ENCODE assay signal across 12 cellular contexts in the genomic region with DNA sequence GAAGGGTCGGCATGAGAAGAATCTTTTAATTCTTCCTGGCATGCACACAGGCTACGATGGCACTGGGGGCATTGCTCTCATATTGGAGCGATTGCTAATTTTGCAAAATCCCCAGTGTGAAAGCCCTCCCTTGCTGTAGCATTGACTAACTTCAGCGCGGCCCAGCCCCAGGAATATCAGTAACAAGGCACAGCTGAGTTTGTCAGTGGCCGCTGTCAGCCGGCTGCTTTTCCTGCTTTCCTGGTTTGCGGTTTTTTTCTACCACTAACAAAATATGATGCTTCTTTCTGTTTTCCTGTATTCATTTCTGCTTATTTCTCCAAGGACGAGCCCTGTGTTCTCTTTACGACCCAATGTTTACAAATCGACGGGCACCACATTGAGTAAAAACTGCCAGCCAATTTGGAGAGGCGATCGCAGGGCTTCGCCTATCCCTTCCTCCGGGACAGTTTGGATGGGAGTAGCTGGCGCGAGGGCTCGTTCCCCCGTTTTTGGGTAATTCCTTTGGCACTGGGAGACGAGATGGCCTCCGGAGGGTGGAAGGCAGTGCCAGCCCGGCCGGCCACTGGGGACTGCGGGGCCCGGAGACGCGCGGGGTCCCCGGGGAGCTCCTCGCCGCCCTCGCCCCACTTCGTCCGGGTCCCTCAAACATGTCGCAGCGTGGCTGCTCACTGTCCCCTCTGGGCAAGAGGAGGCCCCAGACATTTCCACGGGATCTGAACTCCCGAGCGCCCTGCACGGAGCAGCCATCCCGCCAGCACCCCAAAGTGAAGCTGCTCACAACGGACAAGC. TPM values are rescaled to one million over a fixed set of nuclear protein-coding genes. Genes with fewer than 3 reads are reported as not detected.
DNase-seq lines count a peak whose midpoint lies in the region; ATAC-seq and TF ChIP-seq lines count a peak whose summit lies in the region.
"Had no signal": no experiment of that assay in that cellular context is flagged by ENCODE, and none has a peak within 500 bp of the region (broad histone marks: within the 10 kb centered on the region; RNA-seq: fewer than 3 reads in every experiment).

No MANE protein-coding gene starts in this region.

- no peaks in the 10 kb centered on the region for H3K9me3 Mint-ChIP-seq in activated T-cell treated with anti-CD3 and anti-CD28 coated beads, Interleukin-2, amount 50 U/mL, for 24 hours
- H3K9me3 Mint-ChIP-seq in stimulated activated naive B cell treated with anti-CD40 and anti-IgM and Interleukin-4, amounts not matched to agents 10 μg/mL and 1 μg/mL and 100 μg/mL, for 72 hours: no peaks in the 10 kb centered on the region

- H3K9me3 ChIP-seq in Panc1 (ENCODE audit: control insufficient read depth, insufficient read depth, low read depth, low read length) (no peaks in the 10 kb centered on the region), iPS-18c (ENCODE audit: control insufficient read depth, insufficient read depth, low read length) (no peaks in the 10 kb centered on the region), PC-3 (ENCODE audit: low read length) (no peaks in the 10 kb centered on the region)
- H3K9me3 ChIP-seq: body of pancreas, SJCRH30 had no signal

- no peaks in the 10 kb centered on the region for H3K79me2 ChIP-seq in PC-3 (ENCODE audit: low read length)

- ATAC-seq in Panc1: 0 out of 2 replicates have a peak, but pooled peaks have one; percentile 15
- no peak for ATAC-seq in stimulated activated naive B cell treated with anti-CD40 and anti-IgM and Interleukin-4, amounts not matched to agents 10 μg/mL and 1 μg/mL and 100 μg/mL, for 72 hours (replicated peaks)
- ATAC-seq in PC-3: no peak
- ATAC-seq: activated CD8-positive, alpha-beta T cell treated with anti-CD3 and anti-CD28 coated beads, Interleukin-2, amount 10 ng/mL, durations not matched to agents 7 days and 5 days had no signal

- H3K4me3 ChIP-seq in Panc1 (ENCODE audit: low read depth in 2 of 2, low read length in 2 of 2) (peak overlapping the region; percentile 32 to 37), iPS-18c (ENCODE audit: insufficient read depth, low read depth, low read length) (peak overlapping the region; percentile 52), PC-3 (ENCODE audit: low read length) (no peak overlapping the region)
- H3K4me3 ChIP-seq: body of pancreas, SJCRH30 had no signal

- H3K27me3 ChIP-seq in Panc1 (ENCODE audit: control insufficient read depth, insufficient read depth, low read length) (peaks cover 7% of the 10 kb centered on the region), PC-3 (ENCODE audit: low read length) (peaks cover 49% of the 10 kb centered on the region)
- H3K27me3 ChIP-seq: SJCRH30 had no signal

- no peaks in the 10 kb centered on the region for H3K4me1 ChIP-seq in Panc1 (ENCODE audit: control insufficient read depth, insufficient read depth, low read length)
- no peaks in the 10 kb centered on the region for H3K4me1 ChIP-seq in PC-3 (ENCODE audit: insufficient read depth, low read length)
- H3K4me1 ChIP-seq: SJCRH30 had no signal

- no peak for DNase-seq in activated T-cell treated with anti-CD3 and anti-CD28 coated beads, Interleukin-2, amount 50 U/mL, for 24 hours
- DNase-seq in activated T-cell treated with anti-CD3 and anti-CD28 coated beads, Interleukin-2, amount 50 U/mL, for 48 hours: no peak
- DNase-seq in Panc1 (ENCODE audit: low read depth, low spot score): no peak
- DNase-seq in stimulated activated naive B cell treated with anti-CD40 and anti-IgM and Interleukin-4, amounts not matched to agents 10 μg/mL and 1 μg/mL and 100 μg/mL, for 72 hours: no peak
- DNase-seq in PC-3: no peak
- no peak for DNase-seq in NCI-H1436 (lab: John Stamatoyannopoulos, UW)
- DNase-seq in stimulated activated naive CD4-positive, alpha-beta T cell (lab: John Stamatoyannopoulos, UW): no peak
- DNase-seq: activated CD8-positive, alpha-beta T cell treated with anti-CD3 and anti-CD28 coated beads, Interleukin-2, amount 10 ng/mL, durations not matched to agents 7 days and 5 days; SJCRH30 had no signal

- H3F3A ChIP-seq in PC-3 (ENCODE audit: low read length, unreplicated experiment): no peaks in the 10 kb centered on the region

- peaks cover 92% of the 10 kb centered on the region for H3K27me3 Mint-ChIP-seq in activated T-cell treated with anti-CD3 and anti-CD28 coated beads, Interleukin-2, amount 50 U/mL, for 24 hours
- H3K27me3 Mint-ChIP-seq in stimulated activated naive B cell treated with anti-CD40 and anti-IgM and Interleukin-4, amounts not matched to agents 10 μg/mL and 1 μg/mL and 100 μg/mL, for 72 hours: peaks cover 43 to 72% of the 10 kb centered on the region in 2 donors

- BruUV-seq in Panc1 (replicated peaks; lab: Mats Ljungman, UMichigan) (no TSS peak), PC-3 (replicated peaks; lab: Mats Ljungman, UMichigan) (no TSS peak)

- no peak overlapping the region for H3K9ac ChIP-seq in PC-3 (ENCODE audit: low read length)

- no peak overlapping the region for H3K4me2 ChIP-seq in PC-3 (ENCODE audit: low read length)

- H3K36me3 ChIP-seq in Panc1 (ENCODE audit: control insufficient read depth, insufficient read depth, low read length): no peaks in the 10 kb centered on the region
- no peaks in the 10 kb centered on the region for H3K36me3 ChIP-seq in PC-3 (ENCODE audit: low read depth, low read length)
- H3K36me3 ChIP-seq: SJCRH30 had no signal

- H3K36me3 Mint-ChIP-seq in activated T-cell treated with anti-CD3 and anti-CD28 coated beads, Interleukin-2, amount 50 U/mL, for 24 hours (ENCODE audit: low read depth): no peaks in the 10 kb centered on the region
- H3K36me3 Mint-ChIP-seq in stimulated activated naive B cell treated with anti-CD40 and anti-IgM and Interleukin-4, amounts not matched to agents 10 μg/mL and 1 μg/mL and 100 μg/mL, for 72 hours: no peaks in the 10 kb centered on the region

- no peak overlapping the region for H3K27ac Mint-ChIP-seq in activated T-cell treated with anti-CD3 and anti-CD28 coated beads, Interleukin-2, amount 50 U/mL, for 24 hours
- peak overlapping the region; percentile 47 for H3K27ac Mint-ChIP-seq in stimulated activated naive B cell treated with anti-CD40 and anti-IgM and Interleukin-4, amounts not matched to agents 10 μg/mL and 1 μg/mL and 100 μg/mL, for 72 hours
- H3K27ac Mint-ChIP-seq: activated CD8-positive, alpha-beta T cell treated with anti-CD3 and anti-CD28 coated beads, Interleukin-2, amount 10 ng/mL, durations not matched to agents 7 days and 5 days had no signal

- H3K9me2 ChIP-seq in PC-3 (replicated peaks; ENCODE audit: low read length): no peaks in the 10 kb centered on the region

- CTCF ChIA-PET in Panc1 (lab: Charles Lee) (no interaction called here), PC-3 (lab: Charles Lee) (no interaction called here)

- no peak overlapping the region for H2AFZ ChIP-seq in PC-3 (ENCODE audit: low read length)

- in situ Hi-C loops in Panc1 (cut with HindIII; ENCODE audit: low pct_unique_long_range_greater_than_20kb, low sequenced_read_pairs): no loop called here

- no peak overlapping the region for H3K27ac ChIP-seq in Panc1 (ENCODE audit: low read length)
- H3K27ac ChIP-seq in PC-3 (ENCODE audit: low read length): no peak overlapping the region
- H3K27ac ChIP-seq: body of pancreas, SJCRH30 had no signal

- H3K4me3 Mint-ChIP-seq in activated T-cell treated with anti-CD3 and anti-CD28 coated beads, Interleukin-2, amount 50 U/mL, for 24 hours: peak overlapping the region; percentile 18
- peak overlapping the region; percentile 87 to 90 for H3K4me3 Mint-ChIP-seq in stimulated activated naive B cell treated with anti-CD40 and anti-IgM and Interleukin-4, amounts not matched to agents 10 μg/mL and 1 μg/mL and 100 μg/mL, for 72 hours
- H3K4me3 Mint-ChIP-seq: activated CD8-positive, alpha-beta T cell treated with anti-CD3 and anti-CD28 coated beads, Interleukin-2, amount 10 ng/mL, durations not matched to agents 7 days and 5 days had no signal

- TF ChIP-seq CTCF in Panc1 (IDR thresholded peaks at IDR 0.05) (no peak), PC-3 (conservative IDR thresholded peaks at IDR 0.05; ENCODE audit: low read depth, low read length) (no peak)

- POLR2A ChIA-PET in Panc1 (lab: Charles Lee) (no interaction called here), PC-3 (lab: Charles Lee; ENCODE audit: unreplicated experiment) (no interaction called here)

- no peaks in the 10 kb centered on the region for H4K20me1 ChIP-seq in PC-3 (ENCODE audit: low read length)

- peaks cover 6% of the 10 kb centered on the region for H3K4me1 Mint-ChIP-seq in activated T-cell treated with anti-CD3 and anti-CD28 coated beads, Interleukin-2, amount 50 U/mL, for 24 hours (ENCODE audit: low read depth)
- H3K4me1 Mint-ChIP-seq in stimulated activated naive B cell treated with anti-CD40 and anti-IgM and Interleukin-4, amounts not matched to agents 10 μg/mL and 1 μg/mL and 100 μg/mL, for 72 hours: peaks cover 22 to 39% of the 10 kb centered on the region in 2 donors

- intact Hi-C loops in Panc1 (cut with micrococcal nuclease; ENCODE audit: unreplicated experiment): no loop called here
- intact Hi-C loops in PC-3 (cut with micrococcal nuclease): no loop called here

RNA-seq across cellular contexts. Expression of a gene that starts 0.9 kb away (rescaled TPM):
- total RNA-seq in Panc1 (2021; ENCODE audit: unreplicated experiment): 0.31 TPM
- polyA plus RNA-seq in Panc1 (2012; ENCODE audit: insufficient read length): 0.40 TPM
- not detected in 2 replicates for total RNA-seq in PC-3 (2014; rRNA removed)
- total RNA-seq: HepG2, SJCRH30 had no signal
- polyA plus RNA-seq: HepG2 had no signal
